Comparison of ENCODE assay signal across 9 cellular contexts in the genomic region with DNA sequence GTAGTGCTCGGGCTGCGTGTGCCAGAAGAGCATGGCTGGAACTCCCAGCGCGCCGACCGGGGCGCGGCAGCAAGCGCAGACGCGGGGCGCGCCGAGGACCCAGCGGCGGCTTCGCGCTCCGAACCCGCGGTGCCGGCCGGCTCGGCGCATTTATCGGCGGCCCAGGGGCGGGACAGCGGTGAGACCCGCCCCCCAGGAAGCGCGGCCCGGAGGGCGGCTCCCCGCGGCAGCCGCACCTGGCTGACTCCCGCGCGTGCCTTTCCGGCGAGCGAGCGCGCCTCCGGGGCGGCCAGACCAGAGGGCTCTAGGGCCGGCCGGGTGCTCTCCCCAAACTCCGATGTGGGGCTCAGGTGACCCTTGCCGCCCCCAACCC. TPM values are rescaled to one million over a fixed set of nuclear protein-coding genes. Genes with fewer than 3 reads are reported as not detected.
DNase-seq lines count a peak whose midpoint lies in the region; ATAC-seq, FAIRE-seq and TF ChIP-seq lines count a peak whose summit lies in the region.
"Had no signal": no experiment of that assay in that cellular context is flagged by ENCODE, and none has a peak within 500 bp of the region (broad histone marks: within the 10 kb centered on the region; RNA-seq: fewer than 3 reads in every experiment).

Gene TFCP2L1, minus strand, starts transcription at position 126 of the 373 bp plus-strand sequence. Its CDS starts 93 bp downstream, at position 33.

- TF ChIP-seq CTCF in CD4-positive, alpha-beta T cell (IDR thresholded peaks at IDR 0.05): no peak
- TF ChIP-seq CTCF in GM20000 (IDR thresholded peaks at IDR 0.05; ENCODE audit: extremely low read depth, missing control alignments) (no peak), choroid plexus epithelial cell (conservative IDR thresholded peaks at IDR 0.05; ENCODE audit: low read depth, low read length) (no peak)

- no peak for FAIRE-seq in GM19239 (lab: Jason Lieb, UNC)

- no peaks in the 10 kb centered on the region for H3K9me3 ChIP-seq in CD4-positive, alpha-beta T cell (ENCODE audit: control insufficient read depth, low read length)

- POLR2A ChIA-PET in CD4-positive, alpha-beta T cell (lab: Charles Lee): no interaction called here

- H3K9me3 Mint-ChIP-seq in CD4-positive, alpha-beta T cell: no peaks in the 10 kb centered on the region

- peak within 1 kb of the TSS; percentile 35 for H3K4me3 Mint-ChIP-seq in CD4-positive, alpha-beta T cell

- peaks cover 58% of the 10 kb centered on the region for H3K27me3 Mint-ChIP-seq in CD4-positive, alpha-beta T cell

- H3K36me3 Mint-ChIP-seq in CD4-positive, alpha-beta T cell (ENCODE audit: low read depth): no peaks in the 10 kb centered on the region

- H3K4me3 ChIP-seq in choroid plexus epithelial cell (ENCODE audit: low read depth, low read length): no peak within 1 kb of the TSS

- peaks cover 25% of the 10 kb centered on the region for H3K27me3 ChIP-seq in CD4-positive, alpha-beta T cell (ENCODE audit: control insufficient read depth, insufficient read depth, low read length)

- H3K4me1 Mint-ChIP-seq in CD4-positive, alpha-beta T cell (ENCODE audit: low read depth): peaks cover 9% of the 10 kb centered on the region

- CTCF ChIA-PET in CD4-positive, alpha-beta T cell (lab: Charles Lee): no interaction called here

- no peak within 1 kb of the TSS for H3K27ac Mint-ChIP-seq in CD4-positive, alpha-beta T cell

- no peak for ATAC-seq in CD4-positive, alpha-beta T cell (ENCODE audit: poor library complexity)

- intact Hi-C loops in CD4-positive, alpha-beta T cell (cut with DNase I, micrococcal nuclease): no loop called here

- peak in 1 of 10 experiments; percentile 7 for DNase-seq in CD4-positive, alpha-beta T cell
- DNase-seq in GM20000 (ENCODE audit: low spot score) (peak; percentile 64), NCI-H748 (lab: John Stamatoyannopoulos, UW; ENCODE audit: unreplicated experiment) (peak; percentile 67), choroid plexus epithelial cell (ENCODE audit: low read depth) (peak; percentile 7), mucosa of gallbladder (ENCODE audit: low spot score) (peak; percentile 51), inferior parietal cortex (ENCODE audit: extremely low spot score) (no peak), GM19239 (ENCODE audit: insufficient read length, low spot score) (no peak), NCI-H1694 (lab: John Stamatoyannopoulos, UW) (no peak)

- H3K27ac ChIP-seq in CD4-positive, alpha-beta T cell (ENCODE audit: low read depth, low read length): no peak within 1 kb of the TSS

RNA-seq across cellular contexts. Expression of gene TFCP2L1, which starts in this region (rescaled TPM):
- total RNA-seq in CD4-positive, alpha-beta T cell: under 1 TPM; 0.17 to 0.30 TPM
- 73.0 TPM for total RNA-seq in mucosa of gallbladder
- total RNA-seq: fibroblast of lung had no signal

Comparison
In these comparisons a context has a peak if more than half of its experiments do, and no peak if none do; other contexts are left out.
1. RNA of gene TFCP2L1 (total RNA-seq): 73.0 TPM in mucosa of gallbladder (single experiment); 0.17 to 0.30 TPM in CD4-positive, alpha-beta T cell; every median in the first group is over 10 times any median in the second.
2. DNase-seq: peak in GM20000 (single experiment), NCI-H748 (single experiment), choroid plexus epithelial cell (single experiment) and mucosa of gallbladder (single experiment); none in inferior parietal cortex (single experiment), GM19239 (single experiment) and NCI-H1694 (single experiment).